ENCODE assay signal across 1 cellular context in the genomic region with DNA sequence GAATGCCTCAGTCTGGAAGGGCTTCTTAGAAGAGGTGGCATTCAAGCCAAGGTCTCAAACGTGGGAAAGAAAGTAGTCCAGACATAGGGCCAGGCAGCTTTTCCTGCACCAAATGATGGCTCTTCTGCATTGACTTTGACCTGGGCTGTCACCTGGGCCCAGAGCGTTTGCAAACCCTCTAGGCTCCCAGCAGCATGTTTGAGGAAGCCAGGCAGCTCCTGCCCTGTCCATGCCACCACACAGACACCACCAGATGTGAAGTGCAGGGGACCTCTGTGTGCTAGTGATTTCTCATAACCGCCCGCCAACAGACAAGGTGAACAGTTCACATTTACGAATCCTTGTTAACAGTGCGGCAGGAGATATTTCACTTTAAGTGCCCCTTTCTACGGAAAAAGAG.
TF ChIP-seq lines count a peak whose summit lies in the region.

No MANE protein-coding gene starts in this region.

TF ChIP-seq in HepG2, 621 proteins besides CTCF, POLR2A, EP300 and RAD21:
- TF ChIP-seq ZNF616 (CRISPR knock-in tag; IDR thresholded peaks at IDR 0.05; ENCODE audit: low read depth) (no peak), NR2F1 (CRISPR knock-in tag; IDR thresholded peaks at IDR 0.05) (no peak), SRY (CRISPR knock-in tag; IDR thresholded peaks at IDR 0.05) (no peak), ZNF775 (CRISPR knock-in tag; IDR thresholded peaks at IDR 0.05; ENCODE audit: borderline replicate concordance) (no peak), DPF2 (CRISPR knock-in tag; IDR thresholded peaks at IDR 0.05; ENCODE audit: borderline replicate concordance, low read depth) (no peak), ATF7 (IDR thresholded peaks at IDR 0.05) (no peak), ATF7 (CRISPR knock-in tag; IDR thresholded peaks at IDR 0.05) (no peak)
- TF ChIP-seq, protein P1, sequence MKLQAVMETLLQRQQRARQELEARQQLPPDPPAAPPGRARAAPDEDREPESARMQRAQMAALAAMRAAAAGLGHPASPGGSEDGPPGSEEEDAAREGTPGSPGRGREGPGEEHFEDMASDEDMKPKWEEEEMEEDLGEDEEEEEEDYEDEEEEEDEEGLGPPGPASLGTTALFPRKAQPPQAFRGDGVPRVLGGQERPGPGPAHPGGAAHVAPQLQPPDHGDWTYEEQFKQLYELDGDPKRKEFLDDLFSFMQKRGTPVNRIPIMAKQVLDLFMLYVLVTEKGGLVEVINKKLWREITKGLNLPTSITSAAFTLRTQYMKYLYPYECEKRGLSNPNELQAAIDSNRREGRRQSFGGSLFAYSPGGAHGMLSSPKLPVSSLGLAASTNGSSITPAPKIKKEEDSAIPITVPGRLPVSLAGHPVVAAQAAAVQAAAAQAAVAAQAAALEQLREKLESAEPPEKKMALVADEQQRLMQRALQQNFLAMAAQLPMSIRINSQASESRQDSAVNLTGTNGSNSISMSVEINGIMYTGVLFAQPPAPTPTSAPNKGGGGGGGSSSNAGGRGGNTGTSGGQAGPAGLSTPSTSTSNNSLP (IDR thresholded peaks at IDR 0.05; ENCODE audit: low read depth, low read length): no peak
- TF ChIP-seq, protein P2, sequence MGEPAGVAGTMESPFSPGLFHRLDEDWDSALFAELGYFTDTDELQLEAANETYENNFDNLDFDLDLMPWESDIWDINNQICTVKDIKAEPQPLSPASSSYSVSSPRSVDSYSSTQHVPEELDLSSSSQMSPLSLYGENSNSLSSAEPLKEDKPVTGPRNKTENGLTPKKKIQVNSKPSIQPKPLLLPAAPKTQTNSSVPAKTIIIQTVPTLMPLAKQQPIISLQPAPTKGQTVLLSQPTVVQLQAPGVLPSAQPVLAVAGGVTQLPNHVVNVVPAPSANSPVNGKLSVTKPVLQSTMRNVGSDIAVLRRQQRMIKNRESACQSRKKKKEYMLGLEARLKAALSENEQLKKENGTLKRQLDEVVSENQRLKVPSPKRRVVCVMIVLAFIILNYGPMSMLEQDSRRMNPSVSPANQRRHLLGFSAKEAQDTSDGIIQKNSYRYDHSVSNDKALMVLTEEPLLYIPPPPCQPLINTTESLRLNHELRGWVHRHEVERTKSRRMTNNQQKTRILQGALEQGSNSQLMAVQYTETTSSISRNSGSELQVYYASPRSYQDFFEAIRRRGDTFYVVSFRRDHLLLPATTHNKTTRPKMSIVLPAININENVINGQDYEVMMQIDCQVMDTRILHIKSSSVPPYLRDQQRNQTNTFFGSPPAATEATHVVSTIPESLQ (CRISPR knock-in tag; conservative IDR thresholded peaks at IDR 0.05): no peak
TF ChIP-seq in HepG2: peak in this region for 0.
